1 cellular context compared by ENCODE assay signal in the genomic region with DNA sequence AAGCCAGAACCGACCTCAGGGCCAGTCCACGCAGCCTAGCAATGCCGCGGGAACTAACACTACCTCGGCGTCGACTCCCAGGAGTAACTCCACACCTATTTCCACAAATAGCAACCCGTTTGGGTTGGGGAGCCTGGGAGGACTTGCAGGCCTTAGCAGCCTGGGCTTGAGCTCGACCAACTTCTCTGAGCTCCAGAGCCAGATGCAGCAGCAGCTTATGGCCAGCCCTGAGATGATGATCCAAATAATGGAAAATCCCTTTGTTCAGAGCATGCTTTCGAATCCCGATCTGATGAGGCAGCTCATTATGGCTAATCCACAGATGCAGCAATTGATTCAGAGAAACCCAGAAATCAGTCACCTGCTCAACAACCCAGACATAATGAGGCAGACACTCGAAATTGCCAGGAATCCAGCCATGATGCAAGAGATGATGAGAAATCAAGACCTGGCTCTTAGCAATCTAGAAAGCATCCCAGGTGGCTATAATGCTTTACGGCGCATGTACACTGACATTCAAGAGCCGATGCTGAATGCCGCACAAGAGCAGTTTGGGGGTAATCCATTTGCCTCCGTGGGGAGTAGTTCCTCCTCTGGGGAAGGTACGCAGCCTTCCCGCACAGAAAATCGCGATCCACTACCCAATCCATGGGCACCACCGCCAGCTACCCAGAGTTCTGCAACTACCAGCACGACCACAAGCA.
TF ChIP-seq lines count a peak whose summit lies in the region.

No MANE protein-coding gene starts in this region.

TF ChIP-seq in GM23338, 12 proteins besides CTCF, POLR2A, EP300 and RAD21 (continued from another document):
- 0 out of 2 replicates have a peak, but pooled peaks have one; percentile 6 for TF ChIP-seq POLR2AphosphoS5 (IDR thresholded peaks at IDR 0.05; ENCODE audit: low read depth)
- no peak for TF ChIP-seq ZNF331 (CRISPR knock-in tag; IDR thresholded peaks at IDR 0.05; ENCODE audit: low read depth)
TF ChIP-seq in GM23338: peak in this region for 1.
